In the genomic region with DNA sequence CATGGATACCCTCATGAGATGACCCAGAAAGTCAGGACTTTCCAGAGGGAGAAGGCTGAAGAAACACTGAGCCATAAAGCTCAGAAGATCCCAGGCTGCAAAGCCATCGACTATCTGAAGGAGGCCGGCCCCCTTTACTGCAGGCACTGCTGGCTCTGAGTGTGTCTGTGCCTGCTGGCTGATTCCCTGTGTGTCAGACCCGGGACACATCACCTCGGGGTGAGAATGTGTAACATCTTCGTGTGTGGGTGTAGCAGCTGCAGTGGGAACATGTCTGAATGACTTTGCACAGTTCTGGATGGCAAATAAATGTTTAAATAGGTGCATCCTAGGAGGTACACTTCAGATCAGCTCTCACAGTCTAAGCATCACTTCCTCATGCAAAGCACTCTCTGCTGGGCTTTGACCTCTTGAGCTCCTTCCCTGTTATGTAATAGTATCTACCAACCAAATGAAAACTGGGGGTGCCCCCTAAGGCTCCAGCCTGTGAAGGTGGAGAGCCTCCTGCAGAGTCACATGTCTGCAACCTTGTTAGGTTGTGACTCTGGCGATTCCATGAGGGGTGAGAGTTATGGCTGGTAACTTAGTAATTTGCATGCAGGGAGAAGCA, we compare ENCODE assay signal across 17 cellular contexts.
"Had no signal": no experiment of that assay in that cellular context is flagged by ENCODE, and none has a peak within 500 bp of the region (broad histone marks: within the 10 kb centered on the region; RNA-seq: fewer than 3 reads in every experiment).

No MANE protein-coding gene starts in this region.

- DNase-seq: activated CD4-positive, alpha-beta T cell treated with anti-CD3 and anti-CD28 coated beads, Interleukin-2, amount 50 U/mL, for 4 hours; activated CD8-positive, alpha-beta memory T cell treated with anti-CD3 and anti-CD28 coated beads, Interleukin-2, amount 10 ng/mL, durations not matched to agents 7 days and 5 days; activated effector memory CD4-positive, alpha-beta T cell treated with anti-CD3 and anti-CD28 coated beads, Interleukin-2, amount 50 U/mL, for 16 hours; activated T-cell treated with anti-CD3 and anti-CD28 coated beads, Interleukin-2, amount 50 U/mL, for 4 hours; amniotic stem cell; brain microvascular endothelial cell; cerebellar nuclear complex; immature natural killer cell; left cardiac atrium; naive thymus-derived CD8-positive, alpha-beta T cell; SK-N-SH; stimulated activated CD4-positive, alpha-beta T cell treated with anti-CD3 and anti-CD28 coated beads, Interleukin-4, amount 100 ng/mL, for 4 hours; stomach; T-helper 17 cell; tibial artery had no signal

- H3K9ac ChIP-seq: SK-N-SH had no signal

- H3K4me3 ChIP-seq: stomach, tibial artery had no signal

- H3K9me3 ChIP-seq: SK-N-SH, stomach, tibial artery had no signal

- H3K4me2 ChIP-seq: SK-N-SH had no signal

- H3K4me1 ChIP-seq: stomach, tibial artery had no signal

- H3K9me2 ChIP-seq: SK-N-SH had no signal

- H3K27me3 ChIP-seq: brain microvascular endothelial cell, tibial artery had no signal

- H3K36me3 ChIP-seq: brain microvascular endothelial cell, stomach, tibial artery had no signal

- ATAC-seq: activated CD4-positive, CD25-positive, alpha-beta regulatory T cell treated with anti-CD3 and anti-CD28 coated beads, Interleukin-2, amount 50 U/mL, for 24 hours; activated CD8-positive, alpha-beta memory T cell treated with anti-CD3 and anti-CD28 coated beads, Interleukin-2, amount 10 ng/mL, durations not matched to agents 7 days and 5 days; activated naive CD4-positive, alpha-beta T cell treated with anti-CD3 and anti-CD28 coated beads, Interleukin-2, amount 50 U/mL, for 72 hours; activated T-cell treated with anti-CD3 and anti-CD28 coated beads, Interleukin-2, amount 50 U/mL, for 4 hours; left cardiac atrium; naive thymus-derived CD8-positive, alpha-beta T cell; T-helper 17 cell had no signal

- H3K27ac ChIP-seq: brain microvascular endothelial cell, stomach, tibial artery had no signal
